Comparison of ENCODE assay signal across 8 cellular contexts in the genomic region with DNA sequence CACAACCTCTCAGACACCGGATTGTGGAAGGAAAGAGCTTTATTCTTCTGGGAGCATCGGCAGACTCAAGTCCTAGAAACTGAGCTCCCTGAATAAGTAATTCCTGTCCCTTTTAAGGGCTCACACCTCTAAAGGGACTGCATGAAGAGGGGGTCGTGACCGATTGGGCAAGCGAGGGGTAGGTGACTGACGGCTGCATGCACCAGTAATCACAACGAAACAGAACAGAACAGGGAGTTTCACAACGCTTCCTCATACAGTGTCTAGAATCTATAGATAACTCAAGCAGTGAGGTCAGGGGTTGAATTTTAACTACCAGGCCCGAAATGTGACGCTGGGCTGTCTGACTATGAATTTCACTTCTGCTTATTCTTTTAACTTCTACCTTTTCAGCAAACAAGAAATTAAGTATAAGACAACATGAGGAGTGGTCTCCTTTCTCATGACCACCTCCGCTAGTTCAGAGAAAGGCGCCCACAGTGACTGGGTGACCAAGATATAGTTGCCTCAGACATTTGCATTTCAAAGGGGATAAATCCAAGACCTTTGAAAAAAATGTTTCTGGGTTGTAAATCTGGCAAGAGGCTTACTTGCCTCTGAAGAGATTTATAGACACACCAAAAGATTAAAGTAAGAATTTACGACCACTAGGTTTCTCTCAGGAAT.
A peak's percentile ranks its signal among the peaks of the same experiment; 100 is the strongest.
DNase-seq lines count a peak whose midpoint lies in the region; ATAC-seq and TF ChIP-seq lines count a peak whose summit lies in the region.

No MANE protein-coding gene starts in this region.

- H3K4me1 ChIP-seq in mesenchymal stem cell (ENCODE audit: control insufficient read depth, insufficient read depth, low read depth, low read length) = no peaks in the 10 kb centered on the region
- H3K4me1 ChIP-seq in smooth muscle cell (ENCODE audit: low read depth) = peaks cover 3% of the 10 kb centered on the region

- no peaks in the 10 kb centered on the region for H4K20me1 ChIP-seq in smooth muscle cell (ENCODE audit: low read depth)

- no peak for TF ChIP-seq CTCF in smooth muscle cell (IDR thresholded peaks at IDR 0.05; ENCODE audit: borderline replicate concordance, insufficient read depth, poor library complexity, severe bottlenecking)

- H2BK5ac ChIP-seq in mesenchymal stem cell (ENCODE audit: low read depth, low read length, poor library complexity, severe bottlenecking) = no peak overlapping the region

- H4K91ac ChIP-seq in mesenchymal stem cell (ENCODE audit: low read length) = no peak overlapping the region

- no peak overlapping the region for H3K4ac ChIP-seq in mesenchymal stem cell (ENCODE audit: low read depth in 1 of 2, low read length in 2 of 2)

- H3K4me3 ChIP-seq in mesenchymal stem cell (ENCODE audit: insufficient read depth in 1 of 2, low read depth in 1 of 2, low read length in 2 of 2) = no peak overlapping the region
- H3K4me3 ChIP-seq in smooth muscle cell = no peak overlapping the region

- ATAC-seq in GM19023 (IDR thresholded peaks at IDR 0.05; ENCODE audit: unreplicated experiment) (peak; percentile 94), HG02884 (IDR thresholded peaks at IDR 0.05; ENCODE audit: unreplicated experiment) (peak; percentile 98)

- whole genome bisulfite sequencing in mesenchymal stem cell = 64% methylated on average over 11 of the region's 13 CpGs
- WGBS in smooth muscle cell (ENCODE audit: low lambda C conversion rate) = 75% methylated on average over 13 of the region's 13 CpGs

- H2AFZ ChIP-seq in mesenchymal stem cell (ENCODE audit: low read depth, low read length) (no peak overlapping the region), smooth muscle cell (ENCODE audit: low read depth) (no peak overlapping the region)

- no peak overlapping the region for H3K23ac ChIP-seq in mesenchymal stem cell (ENCODE audit: low read length in 2 of 2)

- H3K9me3 ChIP-seq in mesenchymal stem cell (ENCODE audit: control insufficient read depth, low read length) (no peaks in the 10 kb centered on the region), smooth muscle cell (replicated peaks; ENCODE audit: low read depth) (no peaks in the 10 kb centered on the region)

- H2BK15ac ChIP-seq in mesenchymal stem cell (ENCODE audit: low read depth, poor library complexity, severe bottlenecking) = no peak overlapping the region

- H3K36me3 ChIP-seq in mesenchymal stem cell (ENCODE audit: control insufficient read depth in 1 of 2, insufficient read depth in 2 of 2, low read depth in 1 of 2, low read length in 2 of 2) (no peaks in the 10 kb centered on the region), smooth muscle cell (ENCODE audit: low read depth) (no peaks in the 10 kb centered on the region)

- H3K79me1 ChIP-seq in mesenchymal stem cell (replicated peaks; ENCODE audit: low read length, poor library complexity, severe bottlenecking) = no peaks in the 10 kb centered on the region

- no peak overlapping the region for H3K18ac ChIP-seq in mesenchymal stem cell (ENCODE audit: low read depth in 1 of 2, low read length in 2 of 2)

- H2AK5ac ChIP-seq in mesenchymal stem cell (ENCODE audit: low read length, severe bottlenecking) = no peak overlapping the region

- no peaks in the 10 kb centered on the region for H3K27me3 ChIP-seq in mesenchymal stem cell (ENCODE audit: control insufficient read depth in 1 of 2, insufficient read depth in 1 of 2, low read length in 2 of 2)
- no peaks in the 10 kb centered on the region for H3K27me3 ChIP-seq in smooth muscle cell (ENCODE audit: low read depth)

- H3K79me2 ChIP-seq in smooth muscle cell (ENCODE audit: low read depth) = no peaks in the 10 kb centered on the region

- DNase-seq in NOMO-1 treated with DMSO at 0.1 percent for 48 hours (lab: John Stamatoyannopoulos, UW; ENCODE audit: unreplicated experiment) (peak; percentile 96), pons (ENCODE audit: low spot score) (peak; percentile 84), mesenchymal stem cell (no peak), smooth muscle cell (lab: John Stamatoyannopoulos, UW; ENCODE audit: unreplicated experiment) (no peak), epidermal melanocyte (ENCODE audit: insufficient read length, low spot score) (no peak)
- DNase-seq in effector CD4-positive, alpha-beta T cell = no peak

- H3F3A ChIP-seq in smooth muscle cell (ENCODE audit: low read depth) = no peaks in the 10 kb centered on the region

- H3K4me2 ChIP-seq in mesenchymal stem cell (ENCODE audit: low read length, poor library complexity, severe bottlenecking) (no peak overlapping the region), smooth muscle cell (no peak overlapping the region)

- H3K27ac ChIP-seq in mesenchymal stem cell (ENCODE audit: low read length, poor library complexity, severe bottlenecking) (no peak overlapping the region), smooth muscle cell (ENCODE audit: low read depth) (no peak overlapping the region)

- H2BK12ac ChIP-seq in mesenchymal stem cell (ENCODE audit: low read length in 2 of 2) = no peak overlapping the region

- H3K9ac ChIP-seq in mesenchymal stem cell (ENCODE audit: low read length) (no peak overlapping the region), smooth muscle cell (ENCODE audit: low read depth) (no peak overlapping the region)

- H3K14ac ChIP-seq in mesenchymal stem cell (ENCODE audit: low read length in 2 of 2) = no peak overlapping the region

- no peak overlapping the region for H2BK120ac ChIP-seq in mesenchymal stem cell (ENCODE audit: low read depth, low read length)

- H4K8ac ChIP-seq in mesenchymal stem cell (ENCODE audit: low read length) = no peak overlapping the region

Comparison
In these comparisons a context has a peak if more than half of its experiments do, and no peak if none do; other contexts are left out.
1. DNase-seq: peak in NOMO-1 treated with DMSO at 0.1 percent for 48 hours (single experiment) and pons (single experiment); none in effector CD4-positive, alpha-beta T cell (single experiment), mesenchymal stem cell (single experiment), smooth muscle cell (single experiment) and epidermal melanocyte (single experiment).